ENCODE assay signal across 8 cellular contexts in the genomic region with DNA sequence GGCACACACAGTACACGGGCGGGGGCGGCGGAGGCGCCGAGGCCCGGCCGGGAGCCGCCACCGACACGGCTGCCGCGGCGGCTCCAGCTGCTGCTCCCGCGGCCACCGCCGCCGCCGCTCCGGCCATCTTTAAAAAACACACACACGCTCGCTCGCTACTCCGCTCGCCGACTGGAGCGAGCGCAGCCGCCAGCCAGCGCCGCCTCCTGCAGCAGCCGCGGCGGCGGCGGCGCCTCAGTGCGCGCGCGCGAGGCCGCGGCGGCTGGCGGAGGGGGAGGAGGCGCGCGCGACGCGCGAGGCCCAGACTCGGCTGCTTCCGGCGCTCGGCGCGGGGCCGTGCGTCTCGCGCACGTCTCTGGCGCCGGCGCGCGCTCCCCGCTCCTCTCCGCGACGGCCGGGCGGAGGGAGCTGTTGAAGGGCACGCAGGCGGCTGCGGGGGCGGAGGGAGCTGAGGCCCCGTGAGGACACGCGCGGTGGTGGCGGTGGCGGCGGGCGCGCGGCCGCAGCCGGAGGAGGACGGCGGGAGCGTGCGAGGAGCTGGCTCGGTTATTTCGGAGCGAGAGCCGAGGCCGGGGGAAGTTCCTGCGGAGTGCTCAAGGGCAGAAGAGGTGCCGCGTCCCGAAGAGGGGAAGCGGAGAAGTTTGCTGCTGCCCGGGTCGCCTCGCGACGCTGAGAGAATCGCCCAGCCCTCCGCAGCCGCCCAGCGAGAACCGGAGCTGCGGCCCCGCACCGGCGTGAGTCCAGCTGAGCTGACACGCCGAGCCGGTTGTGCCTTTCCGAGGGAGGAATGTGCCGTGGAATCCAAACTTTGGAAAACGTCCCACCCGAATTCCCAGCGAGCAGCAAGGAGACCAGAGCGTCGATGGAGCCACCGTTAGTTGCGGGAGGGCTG. TPM values are rescaled to one million over a fixed set of nuclear protein-coding genes. Genes with fewer than 3 reads are reported as not detected.
DNase-seq lines count a peak whose midpoint lies in the region; ATAC-seq and TF ChIP-seq lines count a peak whose summit lies in the region.

A gene with protein sequence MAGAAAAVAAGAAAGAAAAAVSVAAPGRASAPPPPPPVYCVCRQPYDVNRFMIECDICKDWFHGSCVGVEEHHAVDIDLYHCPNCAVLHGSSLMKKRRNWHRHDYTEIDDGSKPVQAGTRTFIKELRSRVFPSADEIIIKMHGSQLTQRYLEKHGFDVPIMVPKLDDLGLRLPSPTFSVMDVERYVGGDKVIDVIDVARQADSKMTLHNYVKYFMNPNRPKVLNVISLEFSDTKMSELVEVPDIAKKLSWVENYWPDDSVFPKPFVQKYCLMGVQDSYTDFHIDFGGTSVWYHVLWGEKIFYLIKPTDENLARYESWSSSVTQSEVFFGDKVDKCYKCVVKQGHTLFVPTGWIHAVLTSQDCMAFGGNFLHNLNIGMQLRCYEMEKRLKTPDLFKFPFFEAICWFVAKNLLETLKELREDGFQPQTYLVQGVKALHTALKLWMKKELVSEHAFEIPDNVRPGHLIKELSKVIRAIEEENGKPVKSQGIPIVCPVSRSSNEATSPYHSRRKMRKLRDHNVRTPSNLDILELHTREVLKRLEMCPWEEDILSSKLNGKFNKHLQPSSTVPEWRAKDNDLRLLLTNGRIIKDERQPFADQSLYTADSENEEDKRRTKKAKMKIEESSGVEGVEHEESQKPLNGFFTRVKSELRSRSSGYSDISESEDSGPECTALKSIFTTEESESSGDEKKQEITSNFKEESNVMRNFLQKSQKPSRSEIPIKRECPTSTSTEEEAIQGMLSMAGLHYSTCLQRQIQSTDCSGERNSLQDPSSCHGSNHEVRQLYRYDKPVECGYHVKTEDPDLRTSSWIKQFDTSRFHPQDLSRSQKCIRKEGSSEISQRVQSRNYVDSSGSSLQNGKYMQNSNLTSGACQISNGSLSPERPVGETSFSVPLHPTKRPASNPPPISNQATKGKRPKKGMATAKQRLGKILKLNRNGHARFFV (minus strand): TSS at position 173 of the 892 bp plus-strand sequence. CDS start 46 bp downstream, at position 127.

- peak; percentile 67 for TF ChIP-seq POLR2A in NB4 (IDR thresholded peaks at IDR 0.05; ENCODE audit: extremely low read depth, insufficient read length)

- TF ChIP-seq CTCF in NB4 (IDR thresholded peaks at IDR 0.05; ENCODE audit: low read depth, low read length) (no peak), omental fat pad (IDR thresholded peaks at IDR 0.05) (no peak)

- H3K27me3 Mint-ChIP-seq in activated naive CD4-positive, alpha-beta T cell treated with anti-CD3 and anti-CD28 coated beads, Interleukin-2, amount 50 U/mL, for 24 hours: no peaks in the 10 kb centered on the region

- H3K4me3 Mint-ChIP-seq in activated naive CD4-positive, alpha-beta T cell treated with anti-CD3 and anti-CD28 coated beads, Interleukin-2, amount 50 U/mL, for 24 hours: peak within 1 kb of the TSS; percentile 98

- peak; percentile 90 for ATAC-seq in omental fat pad (ENCODE audit: low FRiP score)

- CTCF ChIA-PET in HEK293T (lab: Yijun Ruan, JAX): interaction anchor here (0.8 to 1.6 kb wide), 4 partner anchors 12 to 149 kb away, joined by 3 read pairs; no protein-coding TSS in a partner anchor

- DNase-seq in GDM1 (lab: John Stamatoyannopoulos, UW) (peak; percentile 74), HEK293T (ENCODE audit: extremely low spot score) (peak; percentile 95), NB4 (ENCODE audit: low read depth) (peak; percentile 96), SKM-1 (lab: John Stamatoyannopoulos, UW; ENCODE audit: unreplicated experiment) (peak; percentile 75), glomerular visceral epithelial cell (ENCODE audit: extremely low spot score) (peak; percentile 91), omental fat pad (ENCODE audit: low spot score) (peak; percentile 70), superior temporal gyrus (ENCODE audit: extremely low spot score) (peak; percentile 87)

- H3K36me3 Mint-ChIP-seq in activated naive CD4-positive, alpha-beta T cell treated with anti-CD3 and anti-CD28 coated beads, Interleukin-2, amount 50 U/mL, for 24 hours: no peaks in the 10 kb centered on the region

- no peaks in the 10 kb centered on the region for H3K9me3 Mint-ChIP-seq in activated naive CD4-positive, alpha-beta T cell treated with anti-CD3 and anti-CD28 coated beads, Interleukin-2, amount 50 U/mL, for 24 hours

- POLR2A ChIA-PET in HEK293T (lab: Yijun Ruan, JAX): interaction anchor here (0.6 to 2.4 kb wide), 22 partner anchors 9 to 301 kb away, joined by 3 to 11 read pairs (median 3); no protein-coding TSS in a partner anchor

- H3K4me3 ChIP-seq in NB4 (ENCODE audit: low read depth, low read length): peak within 1 kb of the TSS; percentile 58

- peaks cover 36% of the 10 kb centered on the region for H3K4me1 Mint-ChIP-seq in activated naive CD4-positive, alpha-beta T cell treated with anti-CD3 and anti-CD28 coated beads, Interleukin-2, amount 50 U/mL, for 24 hours

- H3K27ac Mint-ChIP-seq in activated naive CD4-positive, alpha-beta T cell treated with anti-CD3 and anti-CD28 coated beads, Interleukin-2, amount 50 U/mL, for 24 hours: peak within 1 kb of the TSS; percentile 94

TF ChIP-seq in HEK293T, 16 proteins besides CTCF, POLR2A, EP300 and RAD21:
- TF ChIP-seq ZNF384 (IDR thresholded peaks at IDR 0.05) (no peak), L3MBTL2 (conservative IDR thresholded peaks at IDR 0.05) (peak; percentile 86), FOXM1 (IDR thresholded peaks at IDR 0.05; ENCODE audit: borderline replicate concordance) (0 out of 2 replicates have a peak, but pooled peaks have one; percentile 50), ARNT (IDR thresholded peaks at IDR 0.05) (peak; percentile 73), ELF4 (IDR thresholded peaks at IDR 0.05) (no peak), LEF1 (IDR thresholded peaks at IDR 0.05; ENCODE audit: borderline replicate concordance) (peak; percentile 76; the same call in 1 of the 2 replicates)

RNA-seq across cellular contexts. Expression of the gene that starts here (rescaled TPM):
- total RNA-seq in omental fat pad: 10 to 100 TPM; 16.8 to 33.7 (median 19.2) TPM

Comparison
In these comparisons a context has a peak if more than half of its experiments do, and no peak if none do; other contexts are left out.
1. Peak in every context shown above with its lines: DNase-seq, ATAC-seq and H3K4me3 ChIP-seq.